Comparison of ENCODE assay signal across 8 cellular contexts in genomic region chr1:43238104-43238503, GRCh38. TPM values are rescaled to one million over a fixed set of nuclear protein-coding genes. Genes with fewer than 3 reads are reported as not detected.
DNase-seq lines count a peak whose midpoint lies in the region; ATAC-seq, FAIRE-seq and TF ChIP-seq lines count a peak whose summit lies in the region.

No MANE protein-coding gene starts in this region.

- H3K9me3 ChIP-seq in HCT116 (ENCODE audit: control insufficient read depth in 1 of 2, insufficient read depth in 1 of 2, low read depth in 1 of 2, low read length in 2 of 2) (no peaks in the 10 kb centered on the region), NT2/D1 (ENCODE audit: insufficient read depth, low read length) (no peaks in the 10 kb centered on the region; the same call in 1 of the 2 replicates), K562 (replicated peaks; ENCODE audit: control insufficient read depth, insufficient read depth, low read depth, low read length) (no peaks in the 10 kb centered on the region), iPS DF 6.9 (ENCODE audit: control insufficient read depth, insufficient read depth, low read length) (no peaks in the 10 kb centered on the region), spleen (no peaks in the 10 kb centered on the region)

- no peak overlapping the region for H3K4me3 ChIP-seq in HCT116 (replicated peaks in 1 of 2; ENCODE audit: low read depth in 1 of 2, low read length in 2 of 2)
- no peak overlapping the region for H3K4me3 ChIP-seq in NT2/D1 (ENCODE audit: insufficient read length, low read depth)
- no peak overlapping the region for H3K4me3 ChIP-seq in K562
- H3K4me3 ChIP-seq in iPS DF 6.9 (ENCODE audit: low read length), result no peak overlapping the region
- H3K4me3 ChIP-seq in spleen, result no peak overlapping the region

- ATAC-seq in HCT116 (peak; percentile 95), K562 (peak; percentile 94), HG03432 (IDR thresholded peaks at IDR 0.05; ENCODE audit: unreplicated experiment) (no peak), GM18858 (IDR thresholded peaks at IDR 0.05; ENCODE audit: unreplicated experiment) (no peak)

- in situ Hi-C loops in K562 (cut with MboI), result loop anchor here (10.0 kb wide), 1 partner anchor 697 kb away; the partner anchor contains the start of gene ARTN

- peak; percentile 74 for FAIRE-seq in K562 (lab: Jason Lieb, UNC)

- TF ChIP-seq POLR2A in HCT116 (IDR thresholded peaks at IDR 0.05; ENCODE audit: borderline replicate concordance, extremely low read depth, insufficient read depth, insufficient read length), result no peak
- no peak for TF ChIP-seq POLR2A in K562 (conservative IDR thresholded peaks at IDR 0.05)
- no peak for TF ChIP-seq POLR2A in spleen (IDR thresholded peaks at IDR 0.05)

- DNase-seq in COLO829 (ENCODE audit: low spot score) (peak; percentile 76), HCT116 (ENCODE audit: low read depth, low spot score) (peak; percentile 54), NT2/D1 (ENCODE audit: low read depth, low spot score) (peak; percentile 87), K562 (ENCODE audit: extremely low read depth in 1 of 4, low spot score in 3 of 4) (peak; percentile 38 to 79 (median 57)), iPS DF 6.9 (ENCODE audit: low read depth, low spot score) (peak; percentile 77), spleen (no peak)

- H3K4me2 ChIP-seq in HCT116 (ENCODE audit: low read length), result no peak overlapping the region
- H3K4me2 ChIP-seq in K562 (ENCODE audit: insufficient read depth, low read length), result no peak overlapping the region

- no peak for TF ChIP-seq EP300 in K562 (IDR thresholded peaks at IDR 0.05; ENCODE audit: low read length)

- TF ChIP-seq RAD21 in HCT116 (IDR thresholded peaks at IDR 0.05; ENCODE audit: low read depth) (peak; percentile 99), K562 (CRISPR knock-in tag; conservative IDR thresholded peaks at IDR 0.05 in 1 of 2, IDR thresholded peaks at IDR 0.05 in 1 of 2) (peak; percentile 87 to 95)

- H3K27ac ChIP-seq in HCT116 (ENCODE audit: low read depth, low read length) (no peak overlapping the region), K562 (ENCODE audit: extremely low read depth, low read depth, low read length) (no peak overlapping the region), iPS DF 6.9 (ENCODE audit: low read length) (no peak overlapping the region), spleen (no peak overlapping the region)

- no peaks in the 10 kb centered on the region for H4K20me1 ChIP-seq in HCT116 (ENCODE audit: insufficient read depth)
- H4K20me1 ChIP-seq in K562 (replicated peaks; ENCODE audit: control insufficient read depth, insufficient read depth, low read length), result peaks cover 5% of the 10 kb centered on the region; the same call in 1 of the 2 replicates

- RAD21 ChIA-PET in HCT116 (lab: Charles Lee; ENCODE audit: low non-redundant PET in 1 of 2, low total read pairs in 2 of 2, uncharacterized antibody in 2 of 2, unreplicated experiment in 2 of 2), result interaction anchor here (0.6 to 1.5 kb wide), 3 partner anchors 176 to 313 kb away, joined by 3 to 10 read pairs (median 3); no protein-coding TSS in a partner anchor

- no peaks in the 10 kb centered on the region for H3K36me3 ChIP-seq in HCT116 (ENCODE audit: control insufficient read depth in 1 of 2, insufficient read depth in 2 of 2, low read length in 2 of 2)
- no peaks in the 10 kb centered on the region for H3K36me3 ChIP-seq in NT2/D1 (ENCODE audit: insufficient read depth, insufficient read length, low read length)
- H3K36me3 ChIP-seq in K562 (ENCODE audit: control insufficient read depth, insufficient read depth, low read length), result no peaks in the 10 kb centered on the region
- H3K36me3 ChIP-seq in iPS DF 6.9 (ENCODE audit: control insufficient read depth, insufficient read depth, low read length), result no peaks in the 10 kb centered on the region
- no peaks in the 10 kb centered on the region for H3K36me3 ChIP-seq in spleen

- no TSS peak for BruUV-seq in HCT116 (replicated peaks; lab: Mats Ljungman, UMichigan)
- BruUV-seq in K562 (replicated peaks; lab: Mats Ljungman, UMichigan), result no TSS peak

- H3K79me2 ChIP-seq in HCT116 (ENCODE audit: insufficient read depth, low read length) (no peaks in the 10 kb centered on the region), K562 (ENCODE audit: control insufficient read depth, insufficient read depth, low read length) (no peaks in the 10 kb centered on the region)

- H3K9ac ChIP-seq in HCT116 (ENCODE audit: low read length) (no peak overlapping the region), NT2/D1 (ENCODE audit: insufficient read length, low read depth) (no peak overlapping the region), K562 (ENCODE audit: insufficient read depth in 1 of 2, low read depth in 2 of 2, low read length in 2 of 2) (no peak overlapping the region)

- TF ChIP-seq CTCF in HCT116 (IDR thresholded peaks at IDR 0.05 in 2 of 3, conservative IDR thresholded peaks at IDR 0.05 in 1 of 3; ENCODE audit: borderline replicate concordance in 1 of 3, insufficient read depth in 1 of 3, low read depth in 2 of 3, low read length in 2 of 3) (peak; percentile 85 to 91 (median 87)), K562 (IDR thresholded peaks at IDR 0.05 in 2 of 3, conservative IDR thresholded peaks at IDR 0.05 in 1 of 3; ENCODE audit: insufficient read depth in 2 of 3, low read depth in 1 of 3, low read length in 3 of 3) (peak; percentile 79 to 88 (median 87)), spleen (IDR thresholded peaks at IDR 0.05 in 8 of 11, conservative IDR thresholded peaks at IDR 0.05 in 3 of 11) (peak; percentile 13 to 77 (median 62))

- 0% methylated on average over 4 of the region's 4 CpGs for WGBS in K562 (ENCODE audit: insufficient coverage, low coverage, missing lambda C conversion rate)
- no CpG with 5 or more reads among the region's 4 CpGs for WGBS in iPS DF 6.9 (ENCODE audit: insufficient coverage, insufficient read length)
- 6 to 14% (median 9%) methylated on average over 4 of the region's 4 CpGs for WGBS in spleen, 5 donors

- H2AFZ ChIP-seq in HCT116 (ENCODE audit: low read depth, low read length, poor library complexity, severe bottlenecking) (no peak overlapping the region), K562 (ENCODE audit: low read depth, low read length) (no peak overlapping the region)

- H3K27me3 ChIP-seq in HCT116 (ENCODE audit: insufficient read depth, low read length) (no peaks in the 10 kb centered on the region), NT2/D1 (ENCODE audit: insufficient read depth, insufficient read length) (no peaks in the 10 kb centered on the region), K562 (ENCODE audit: control insufficient read depth in 2 of 2, insufficient read depth in 2 of 2, low read length in 2 of 2) (peaks cover 23 to 66% of the 10 kb centered on the region in 2 experiments), iPS DF 6.9 (ENCODE audit: control insufficient read depth, insufficient read depth, low read length) (no peaks in the 10 kb centered on the region), spleen (replicated peaks in 1 of 7) (peaks cover 0 to 7% (median 0%) of the 10 kb centered on the region in 7 donors)

- POLR2A ChIA-PET in HCT116 (lab: Charles Lee), result interaction anchor here (2.0 kb wide), 1 partner anchor 120 kb away, joined by 5 read pairs; the partner anchor contains the start of gene CDC20
- POLR2A ChIA-PET in K562 (lab: Yijun Ruan, JAX), result interaction anchor here (1.4 kb wide), 1 partner anchor 122 kb away, joined by 4 read pairs; no protein-coding TSS in a partner anchor

- CTCF ChIA-PET in HCT116 (lab: Charles Lee) (interaction anchor here (1.3 to 1.9 kb wide), 3 partner anchors 11 to 176 kb away, joined by 7 to 17 read pairs (median 7); no protein-coding TSS in a partner anchor), K562 (lab: Yijun Ruan, JAX; ENCODE audit: low intra/inter-chr PET ratio) (interaction anchor here (1.2 to 1.9 kb wide), 2 partner anchors 120 to 177 kb away, joined by 5 to 9 read pairs; partner anchors contain the start of gene CDC20)

- H3K4me1 ChIP-seq in HCT116 (ENCODE audit: control insufficient read depth in 1 of 2, insufficient read depth in 2 of 2, low read length in 2 of 2), result peaks cover 0 to 10% of the 10 kb centered on the region in 2 experiments; a peak in 2 of 4 replicates
- peaks cover 7% of the 10 kb centered on the region for H3K4me1 ChIP-seq in NT2/D1 (ENCODE audit: insufficient read depth, insufficient read length)
- H3K4me1 ChIP-seq in K562 (replicated peaks in 1 of 2; ENCODE audit: control insufficient read depth in 2 of 2, insufficient read depth in 2 of 2, low read length in 2 of 2), result no peaks in the 10 kb centered on the region
- no peaks in the 10 kb centered on the region for H3K4me1 ChIP-seq in iPS DF 6.9 (ENCODE audit: control insufficient read depth, insufficient read depth, low read length)
- H3K4me1 ChIP-seq in spleen, result peaks cover 12 to 29% (median 23%) of the 10 kb centered on the region in 6 donors

- H3K9me1 ChIP-seq in K562 (ENCODE audit: control insufficient read depth, insufficient read depth, low read length), result no peaks in the 10 kb centered on the region

- intact Hi-C loops in HCT116 (cut with micrococcal nuclease), result loop anchor here (1.0 to 2.0 kb wide), 4 partner anchors 111 to 176 kb away; partner anchors contain the start of gene CDC20
- intact Hi-C loops in K562 (cut with micrococcal nuclease), result loop anchor here (1.0 to 2.0 kb wide), 2 partner anchors 121 to 176 kb away; partner anchors contain the start of gene CDC20
- intact Hi-C loops in spleen (cut with DNase I; ENCODE audit: low total_unique reads), result no loop called here

- no peaks in the 10 kb centered on the region for H3K9me2 ChIP-seq in HCT116 (ENCODE audit: insufficient read depth)

RNA-seq across cellular contexts. Expression of gene TMEM125, which starts 31.7 kb away (rescaled TPM):
- total RNA-seq in HCT116 (2021; ENCODE audit: unreplicated experiment), result 13.9 TPM
- polyA plus RNA-seq in HCT116 (2012), result 22.3 and 32.5 TPM in 2 replicates
- total RNA-seq in K562 (2011; cell fraction: chromatin; rRNA removed; ENCODE audit: low replicate concordance), result 0.21 and 0.30 TPM in 2 replicates
- 0.33 and 0.53 TPM in 2 replicates for total RNA-seq in K562 (2011; cell fraction: nucleolus; rRNA removed)
- total RNA-seq in K562 (2011; cell fraction: nucleoplasm; rRNA removed), result 0.37 and 0.76 TPM in 2 replicates
- not detected in 2 replicates for total RNA-seq in K562 (2014; rRNA removed)
- total RNA-seq in K562 (2014; rRNA removed; fragmentation: Illumina TruSeq; extraction: Trizol), result not detected in 2 replicates
- total RNA-seq in K562 (2015; rRNA removed; fragmentation: Illumina TruSeq; extraction: Trizol), result not detected in 2 replicates
- 0.45 TPM in 1 of 2 replicates, not detected in the other for total RNA-seq in K562 (2021)
- polyA plus RNA-seq in K562 (2011; rRNA removed), result 0.08 and 0.35 TPM in 2 replicates
- 0.42 and 0.58 TPM in 2 replicates for polyA plus RNA-seq in K562 (2011; cell fraction: cytosol; rRNA removed)
- 1.0 and 1.2 TPM in 2 replicates for polyA plus RNA-seq in K562 (2011; cell fraction: nucleus; rRNA removed)
- 0.13 and 1.1 TPM in 2 replicates for polyA plus RNA-seq in K562 (2012)
- 0.07 TPM in 1 of 2 replicates, not detected in the other for polyA plus RNA-seq in K562 (2014; fragmentation: Illumina TruSeq; extraction: Trizol)
- polyA plus RNA-seq in K562 (2014; fragmentation: Nextera tagmentation; extraction: Ambion mirVana), result not detected
- polyA plus RNA-seq in K562 (2014; rRNA removed), result 0.67 TPM in 1 of 2 replicates, not detected in the other
- polyA minus RNA-seq in K562 (2011; rRNA and poly(A)+ RNA removed), result not detected in 2 replicates
- polyA minus RNA-seq in K562 (2011; cell fraction: cytosol; rRNA and poly(A)+ RNA removed), result not detected in 2 replicates
- polyA minus RNA-seq in K562 (2011; cell fraction: nucleus; rRNA and poly(A)+ RNA removed), result not detected in 2 replicates
- not detected for total RNA-seq in spleen
- under 1 TPM in 2 of 3 donors, not detected in 1; 0.05 to 0.06 TPM for polyA plus RNA-seq in spleen

RNA-seq across cellular contexts. Expression of gene C1orf210, which starts 47.3 kb away (rescaled TPM):
- total RNA-seq in HCT116 (2021; ENCODE audit: unreplicated experiment) (7.6 TPM), K562 (2014; rRNA removed) (not detected in 2 replicates), K562 (2014; rRNA removed; fragmentation: Illumina TruSeq; extraction: Trizol) (not detected in 2 replicates), K562 (2015; rRNA removed; fragmentation: Illumina TruSeq; extraction: Trizol) (not detected in 2 replicates), K562 (2021) (not detected in 2 replicates), spleen (not detected)
- polyA plus RNA-seq in HCT116 (2012), result 10.1 and 10.9 TPM in 2 replicates
- not detected in 2 replicates for total RNA-seq in K562 (2011; cell fraction: chromatin; rRNA removed; ENCODE audit: low replicate concordance)
- total RNA-seq in K562 (2011; cell fraction: nucleolus; rRNA removed), result not detected in 2 replicates
- not detected in 2 replicates for total RNA-seq in K562 (2011; cell fraction: nucleoplasm; rRNA removed)
- polyA plus RNA-seq in K562 (2011; rRNA removed) (not detected in 2 replicates), K562 (2014; fragmentation: Illumina TruSeq; extraction: Trizol) (not detected in 2 replicates), K562 (2014; fragmentation: Nextera tagmentation; extraction: Ambion mirVana) (not detected), K562 (2014; rRNA removed) (0.21 TPM in 1 of 2 replicates, not detected in the other), spleen (not detected)
- not detected in 2 replicates for polyA plus RNA-seq in K562 (2011; cell fraction: cytosol; rRNA removed)
- not detected in 2 replicates for polyA plus RNA-seq in K562 (2011; cell fraction: nucleus; rRNA removed)
- polyA plus RNA-seq in K562 (2012), result 0.06 TPM in 1 of 2 replicates, not detected in the other
- not detected in 2 replicates for polyA minus RNA-seq in K562 (2011; rRNA and poly(A)+ RNA removed)
- polyA minus RNA-seq in K562 (2011; cell fraction: cytosol; rRNA and poly(A)+ RNA removed), result not detected in 2 replicates
- polyA minus RNA-seq in K562 (2011; cell fraction: nucleus; rRNA and poly(A)+ RNA removed), result not detected in 2 replicates

Comparison
In these comparisons a context has a peak if more than half of its experiments do, and no peak if none do; other contexts are left out.
1. ATAC-seq: peak in HCT116 (single experiment) and K562 (single experiment); none in HG03432 (single experiment) and GM18858 (single experiment).
2. Peak in every context shown above with its lines, with median percentiles within 50 percentile points of each other: CTCF ChIP-seq.